Comparison of ENCODE assay signal across 1 cellular context in the genomic region with DNA sequence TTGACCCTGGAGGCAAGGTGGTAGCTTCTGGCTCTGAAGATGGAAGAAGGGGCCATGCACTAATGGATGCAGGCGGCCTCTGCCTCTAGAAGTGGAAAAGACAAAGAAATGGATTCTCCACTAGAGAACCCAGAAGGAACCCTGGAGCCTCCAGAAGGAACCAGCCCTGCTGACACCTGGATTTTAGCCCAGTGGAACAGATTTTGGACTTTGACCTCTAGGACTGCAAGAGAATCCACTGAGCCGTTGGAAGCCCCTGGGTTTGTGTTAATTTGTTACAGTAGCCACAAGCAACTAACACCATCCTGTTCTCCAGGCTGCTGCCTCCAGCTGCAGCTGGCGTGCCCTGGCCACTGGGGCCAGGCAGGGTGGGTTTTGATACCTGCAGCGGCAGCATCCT.
TF ChIP-seq lines count a peak whose summit lies in the region.

No MANE protein-coding gene starts in this region.

TF ChIP-seq in H1, 55 proteins besides CTCF, POLR2A, EP300 and RAD21:
- TF ChIP-seq TEAD4 (IDR thresholded peaks at IDR 0.05; ENCODE audit: low read depth, low read length), result no peak
- TF ChIP-seq JUND (IDR thresholded peaks at IDR 0.05; ENCODE audit: low read length), result no peak
- TF ChIP-seq PHF8 (conservative IDR thresholded peaks at IDR 0.05; ENCODE audit: low read depth, low read length), result no peak
- TF ChIP-seq TAF1 (IDR thresholded peaks at IDR 0.05; ENCODE audit: low read depth, low read length), result no peak
- no peak for TF ChIP-seq SP1 (IDR thresholded peaks at IDR 0.05; ENCODE audit: low read depth, low read length)
- TF ChIP-seq, protein P1, sequence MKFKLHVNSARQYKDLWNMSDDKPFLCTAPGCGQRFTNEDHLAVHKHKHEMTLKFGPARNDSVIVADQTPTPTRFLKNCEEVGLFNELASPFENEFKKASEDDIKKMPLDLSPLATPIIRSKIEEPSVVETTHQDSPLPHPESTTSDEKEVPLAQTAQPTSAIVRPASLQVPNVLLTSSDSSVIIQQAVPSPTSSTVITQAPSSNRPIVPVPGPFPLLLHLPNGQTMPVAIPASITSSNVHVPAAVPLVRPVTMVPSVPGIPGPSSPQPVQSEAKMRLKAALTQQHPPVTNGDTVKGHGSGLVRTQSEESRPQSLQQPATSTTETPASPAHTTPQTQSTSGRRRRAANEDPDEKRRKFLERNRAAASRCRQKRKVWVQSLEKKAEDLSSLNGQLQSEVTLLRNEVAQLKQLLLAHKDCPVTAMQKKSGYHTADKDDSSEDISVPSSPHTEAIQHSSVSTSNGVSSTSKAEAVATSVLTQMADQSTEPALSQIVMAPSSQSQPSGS (IDR thresholded peaks at IDR 0.05; ENCODE audit: low read length), result no peak
- TF ChIP-seq ZNF274 (IDR thresholded peaks at IDR 0.05; ENCODE audit: borderline replicate concordance, extremely low read depth, low read length), result no peak
- TF ChIP-seq TBP (IDR thresholded peaks at IDR 0.05; ENCODE audit: low read depth, low read length), result no peak
